8 cellular contexts compared by ENCODE assay signal in genomic region chr3:104291437-104291851, GRCh38.
DNase-seq lines count a peak whose midpoint lies in the region; ATAC-seq and TF ChIP-seq lines count a peak whose summit lies in the region.

No MANE protein-coding gene starts in this region.

- peak overlapping the region in 2 of 12 donors; percentile 0 to 24 for H3K27ac ChIP-seq in heart left ventricle
- no peak overlapping the region for H3K27ac ChIP-seq in coronary artery

- H3K4me3 Mint-ChIP-seq in stimulated activated naive CD8-positive, alpha-beta T cell treated with anti-CD3 and anti-CD28 coated beads, Interleukin-15, amount 100 ng/mL, for 72 hours: peak overlapping the region; percentile 25 to 35

- no peaks in the 10 kb centered on the region for H3K27me3 Mint-ChIP-seq in stimulated activated naive CD8-positive, alpha-beta T cell treated with anti-CD3 and anti-CD28 coated beads, Interleukin-15, amount 100 ng/mL, for 72 hours

- no peak for TF ChIP-seq POLR2A in heart left ventricle (IDR thresholded peaks at IDR 0.05)

- ATAC-seq in heart left ventricle: no peak
- ATAC-seq in left ventricle myocardium superior: no peak
- peak; percentile 84 for ATAC-seq in HG03378 (IDR thresholded peaks at IDR 0.05; ENCODE audit: unreplicated experiment)
- ATAC-seq in stimulated activated naive CD8-positive, alpha-beta T cell treated with anti-CD3 and anti-CD28 coated beads, Interleukin-15, amount 100 ng/mL, for 72 hours: no peak
- ATAC-seq in omental fat pad (ENCODE audit: low FRiP score): no peak

- H3K36me3 ChIP-seq in heart left ventricle: no peaks in the 10 kb centered on the region

- peaks cover 9% of the 10 kb centered on the region for H3K4me1 Mint-ChIP-seq in stimulated activated naive CD8-positive, alpha-beta T cell treated with anti-CD3 and anti-CD28 coated beads, Interleukin-15, amount 100 ng/mL, for 72 hours

- WGBS in heart left ventricle, 4 donors: 34 to 68% (median 44%) methylated on average over 3 of the region's 3 CpGs

- no peak overlapping the region for H3K27ac Mint-ChIP-seq in stimulated activated naive CD8-positive, alpha-beta T cell treated with anti-CD3 and anti-CD28 coated beads, Interleukin-15, amount 100 ng/mL, for 72 hours

- peaks cover 0 to 13% (median 3%) of the 10 kb centered on the region in 12 donors for H3K9me3 ChIP-seq in heart left ventricle

- no peaks in the 10 kb centered on the region for H3K27me3 ChIP-seq in heart left ventricle

- TF ChIP-seq CTCF in heart left ventricle (IDR thresholded peaks at IDR 0.05) (no peak), coronary artery (IDR thresholded peaks at IDR 0.05) (no peak), omental fat pad (IDR thresholded peaks at IDR 0.05) (no peak)

- DNase-seq in heart left ventricle (no peak), left ventricle myocardium superior (no peak), coronary artery (ENCODE audit: low spot score) (no peak), NCI-H146 (lab: John Stamatoyannopoulos, UW) (no peak), omental fat pad (ENCODE audit: low spot score) (no peak), DMS 273 treated with DMSO at 0.1 percent for 48 hours (lab: John Stamatoyannopoulos, UW) (no peak)
- no peak for DNase-seq in stimulated activated naive CD8-positive, alpha-beta T cell treated with anti-CD3 and anti-CD28 coated beads, Interleukin-15, amount 100 ng/mL, for 72 hours

- H3K4me1 ChIP-seq in heart left ventricle: peaks cover 0 to 6% (median 0%) of the 10 kb centered on the region in 12 donors

- peak overlapping the region in 7 of 12 donors; percentile 4 to 39 (median 25) for H3K4me3 ChIP-seq in heart left ventricle
- H3K4me3 ChIP-seq in coronary artery: peak overlapping the region; percentile 43

- intact Hi-C loops in heart left ventricle (cut with DNase I) (no loop called here), left ventricle myocardium superior (cut with micrococcal nuclease) (no loop called here)

- peaks cover 5 to 17% of the 10 kb centered on the region in 2 donors for H3K9me3 Mint-ChIP-seq in stimulated activated naive CD8-positive, alpha-beta T cell treated with anti-CD3 and anti-CD28 coated beads, Interleukin-15, amount 100 ng/mL, for 72 hours
